ENCODE assay signal across 17 cellular contexts in genomic region chr11:3231550-3231850, GRCh38. TPM values are rescaled to one million over a fixed set of nuclear protein-coding genes. Genes with fewer than 3 reads are reported as not detected.
A peak's percentile ranks its signal among the peaks of the same experiment; 100 is the strongest.
DNase-seq lines count a peak whose midpoint lies in the region; ATAC-seq and TF ChIP-seq lines count a peak whose summit lies in the region.
"Had no signal": no experiment of that assay in that cellular context is flagged by ENCODE, and none has a peak within 500 bp of the region (broad histone marks: within the 10 kb centered on the region; RNA-seq: fewer than 3 reads in every experiment).

No MANE protein-coding gene starts in this region.

- H3K4me3 ChIP-seq in HEK293 (ENCODE audit: low read depth, low read length): no peak overlapping the region
- H3K4me3 ChIP-seq: A549 had no signal

- H3K27ac ChIP-seq in HEK293 (ENCODE audit: extremely low read depth, low read depth, low read length) (no peak overlapping the region), foreskin keratinocyte (no peak overlapping the region)
- H3K27ac ChIP-seq: A549, KMS-11 had no signal

- no peaks in the 10 kb centered on the region for H3K4me1 Mint-ChIP-seq in mesothelial cell of epicardium
- no peaks in the 10 kb centered on the region for H3K4me1 Mint-ChIP-seq in natural killer cell treated with Interleukin-12 subunit alpha and Interleukin-12 subunit beta and Interleukin-15 and Interleukin-18, amount 100 ng/mL, for 72 hours (ENCODE audit: low read depth in 2 of 2)
- H3K4me1 Mint-ChIP-seq: CD8-positive, alpha-beta memory T cell had no signal

- H3K27me3 Mint-ChIP-seq in mesothelial cell of epicardium (ENCODE audit: low read depth): peaks cover 35% of the 10 kb centered on the region
- peaks cover 15 to 22% of the 10 kb centered on the region in 2 donors for H3K27me3 Mint-ChIP-seq in natural killer cell treated with Interleukin-12 subunit alpha and Interleukin-12 subunit beta and Interleukin-15 and Interleukin-18, amount 100 ng/mL, for 72 hours

- no peaks in the 10 kb centered on the region for H3K9me3 Mint-ChIP-seq in mesothelial cell of epicardium
- H3K9me3 Mint-ChIP-seq in natural killer cell treated with Interleukin-12 subunit alpha and Interleukin-12 subunit beta and Interleukin-15 and Interleukin-18, amount 100 ng/mL, for 72 hours: no peaks in the 10 kb centered on the region

- no peaks in the 10 kb centered on the region for H3K36me3 Mint-ChIP-seq in mesothelial cell of epicardium
- no peaks in the 10 kb centered on the region for H3K36me3 Mint-ChIP-seq in natural killer cell treated with Interleukin-12 subunit alpha and Interleukin-12 subunit beta and Interleukin-15 and Interleukin-18, amount 100 ng/mL, for 72 hours
- H3K36me3 Mint-ChIP-seq: CD8-positive, alpha-beta memory T cell had no signal

- CTCF ChIA-PET in HEK293 (lab: Yijun Ruan, JAX): no interaction called here

- no peaks in the 10 kb centered on the region for H3K9me3 ChIP-seq in HEK293 (ENCODE audit: control insufficient read depth, insufficient read depth, low read depth, low read length)
- H3K9me3 ChIP-seq: A549 had no signal

- no peak overlapping the region for H3K27ac Mint-ChIP-seq in mesothelial cell of epicardium
- H3K27ac Mint-ChIP-seq in natural killer cell treated with Interleukin-12 subunit alpha and Interleukin-12 subunit beta and Interleukin-15 and Interleukin-18, amount 100 ng/mL, for 72 hours: no peak overlapping the region
- H3K27ac Mint-ChIP-seq: CD8-positive, alpha-beta memory T cell had no signal

- no peaks in the 10 kb centered on the region for H3K36me3 ChIP-seq in HEK293 (ENCODE audit: control insufficient read depth in 2 of 2, insufficient read depth in 1 of 2, low read length in 2 of 2)

- peaks cover 37% of the 10 kb centered on the region for H3K27me3 ChIP-seq in foreskin keratinocyte

- TF ChIP-seq CTCF in HEK293 (tag by site-specific recombination; IDR thresholded peaks at IDR 0.05) (no peak), foreskin keratinocyte (conservative IDR thresholded peaks at IDR 0.05) (no peak), mesothelial cell of epicardium (IDR thresholded peaks at IDR 0.05; ENCODE audit: unreplicated experiment) (no peak)

- no peaks in the 10 kb centered on the region for H3K4me1 ChIP-seq in HEK293 (ENCODE audit: control insufficient read depth, insufficient read depth, low read length)
- no peaks in the 10 kb centered on the region for H3K4me1 ChIP-seq in foreskin keratinocyte
- H3K4me1 ChIP-seq: A549 had no signal

- DNase-seq in NCI-H345 treated with DMSO at 0.1 percent for 48 hours (lab: John Stamatoyannopoulos, UW; ENCODE audit: unreplicated experiment): peak; percentile 17
- no peak for DNase-seq in NCI-H345 (lab: John Stamatoyannopoulos, UW)
- DNase-seq in foreskin keratinocyte: no peak
- no peak for DNase-seq in mesothelial cell of epicardium (ENCODE audit: low spot score in 2 of 2, unreplicated experiment in 2 of 2)
- DNase-seq in natural killer cell treated with Interleukin-12 subunit alpha and Interleukin-12 subunit beta and Interleukin-15 and Interleukin-18, amount 100 ng/mL, for 72 hours (ENCODE audit: low spot score): no peak
- no peak for DNase-seq in HT-29 (ENCODE audit: low spot score)
- DNase-seq: CD8-positive, alpha-beta memory T cell; NCI-H1930; NCI-H748 treated with DMSO at 0.1 percent for 48 hours; NK-92 treated with Interleukin-12 subunit alpha and Interleukin-12 subunit beta, amount 100 ng/mL, for 24 hours; SW 1271 had no signal

- POLR2A ChIA-PET in HEK293 (lab: Yijun Ruan, JAX): no interaction called here

- H3K4me3 Mint-ChIP-seq in mesothelial cell of epicardium: no peak overlapping the region
- H3K4me3 Mint-ChIP-seq in natural killer cell treated with Interleukin-12 subunit alpha and Interleukin-12 subunit beta and Interleukin-15 and Interleukin-18, amount 100 ng/mL, for 72 hours: no peak overlapping the region
- H3K4me3 Mint-ChIP-seq: CD8-positive, alpha-beta memory T cell had no signal

- ATAC-seq in foreskin keratinocyte: peak; percentile 15
- no peak for ATAC-seq in natural killer cell treated with Interleukin-12 subunit alpha and Interleukin-12 subunit beta and Interleukin-15 and Interleukin-18, amount 100 ng/mL, for 72 hours

TF ChIP-seq in HEK293, 187 proteins besides CTCF, POLR2A, EP300 and RAD21 (continues in another document):
- TF ChIP-seq ZNF292 (tag by site-specific recombination; IDR thresholded peaks at IDR 0.05; ENCODE audit: borderline replicate concordance, low read depth) (no peak), ZFP3 (tag by site-specific recombination; IDR thresholded peaks at IDR 0.05; ENCODE audit: low read depth) (no peak), ZFP69B (tag by site-specific recombination; IDR thresholded peaks at IDR 0.05) (no peak), ZNF174 (tag by site-specific recombination; IDR thresholded peaks at IDR 0.05) (no peak), ZFHX2 (tag by site-specific recombination; conservative IDR thresholded peaks at IDR 0.05) (0 out of 2 replicates have a peak, but pooled peaks have one; percentile 12), ZNF37A (tag by site-specific recombination; IDR thresholded peaks at IDR 0.05) (no peak), ZNF175 (tag by site-specific recombination; IDR thresholded peaks at IDR 0.05) (no peak), EGR2 (tag by site-specific recombination; IDR thresholded peaks at IDR 0.05; ENCODE audit: low read depth) (0 out of 2 replicates have a peak, but pooled peaks have one; percentile 31), SALL2 (tag by site-specific recombination; IDR thresholded peaks at IDR 0.05; ENCODE audit: borderline replicate concordance) (no peak), ZNF433 (tag by site-specific recombination; IDR thresholded peaks at IDR 0.05; ENCODE audit: low read depth) (no peak), BCL11A (tag by site-specific recombination; IDR thresholded peaks at IDR 0.05; ENCODE audit: low read depth) (no peak), ZNF2 (tag by site-specific recombination; IDR thresholded peaks at IDR 0.05) (no peak), ZNF423 (tag by site-specific recombination; IDR thresholded peaks at IDR 0.05) (no peak), REPIN1 (tag by site-specific recombination; IDR thresholded peaks at IDR 0.05; ENCODE audit: low read depth) (no peak), ZNF24 (tag by site-specific recombination; IDR thresholded peaks at IDR 0.05) (no peak), ZNF747 (tag by site-specific recombination; IDR thresholded peaks at IDR 0.05) (no peak), ZNF521 (tag by site-specific recombination; IDR thresholded peaks at IDR 0.05) (no peak), ZNF354C (tag by site-specific recombination; IDR thresholded peaks at IDR 0.05; ENCODE audit: borderline replicate concordance, low read depth) (no peak), ZNF426 (tag by site-specific recombination; IDR thresholded peaks at IDR 0.05) (no peak), KLF1 (tag by site-specific recombination; IDR thresholded peaks at IDR 0.05) (peak; percentile 88), TCF7L2 (IDR thresholded peaks at IDR 0.05; ENCODE audit: borderline replicate concordance, low read depth, low read length) (no peak)
- TF ChIP-seq, protein P1, sequence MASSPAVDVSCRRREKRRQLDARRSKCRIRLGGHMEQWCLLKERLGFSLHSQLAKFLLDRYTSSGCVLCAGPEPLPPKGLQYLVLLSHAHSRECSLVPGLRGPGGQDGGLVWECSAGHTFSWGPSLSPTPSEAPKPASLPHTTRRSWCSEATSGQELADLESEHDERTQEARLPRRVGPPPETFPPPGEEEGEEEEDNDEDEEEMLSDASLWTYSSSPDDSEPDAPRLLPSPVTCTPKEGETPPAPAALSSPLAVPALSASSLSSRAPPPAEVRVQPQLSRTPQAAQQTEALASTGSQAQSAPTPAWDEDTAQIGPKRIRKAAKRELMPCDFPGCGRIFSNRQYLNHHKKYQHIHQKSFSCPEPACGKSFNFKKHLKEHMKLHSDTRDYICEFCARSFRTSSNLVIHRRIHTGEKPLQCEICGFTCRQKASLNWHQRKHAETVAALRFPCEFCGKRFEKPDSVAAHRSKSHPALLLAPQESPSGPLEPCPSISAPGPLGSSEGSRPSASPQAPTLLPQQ (tag by site-specific recombination; IDR thresholded peaks at IDR 0.05): no peak
- TF ChIP-seq, protein P2, sequence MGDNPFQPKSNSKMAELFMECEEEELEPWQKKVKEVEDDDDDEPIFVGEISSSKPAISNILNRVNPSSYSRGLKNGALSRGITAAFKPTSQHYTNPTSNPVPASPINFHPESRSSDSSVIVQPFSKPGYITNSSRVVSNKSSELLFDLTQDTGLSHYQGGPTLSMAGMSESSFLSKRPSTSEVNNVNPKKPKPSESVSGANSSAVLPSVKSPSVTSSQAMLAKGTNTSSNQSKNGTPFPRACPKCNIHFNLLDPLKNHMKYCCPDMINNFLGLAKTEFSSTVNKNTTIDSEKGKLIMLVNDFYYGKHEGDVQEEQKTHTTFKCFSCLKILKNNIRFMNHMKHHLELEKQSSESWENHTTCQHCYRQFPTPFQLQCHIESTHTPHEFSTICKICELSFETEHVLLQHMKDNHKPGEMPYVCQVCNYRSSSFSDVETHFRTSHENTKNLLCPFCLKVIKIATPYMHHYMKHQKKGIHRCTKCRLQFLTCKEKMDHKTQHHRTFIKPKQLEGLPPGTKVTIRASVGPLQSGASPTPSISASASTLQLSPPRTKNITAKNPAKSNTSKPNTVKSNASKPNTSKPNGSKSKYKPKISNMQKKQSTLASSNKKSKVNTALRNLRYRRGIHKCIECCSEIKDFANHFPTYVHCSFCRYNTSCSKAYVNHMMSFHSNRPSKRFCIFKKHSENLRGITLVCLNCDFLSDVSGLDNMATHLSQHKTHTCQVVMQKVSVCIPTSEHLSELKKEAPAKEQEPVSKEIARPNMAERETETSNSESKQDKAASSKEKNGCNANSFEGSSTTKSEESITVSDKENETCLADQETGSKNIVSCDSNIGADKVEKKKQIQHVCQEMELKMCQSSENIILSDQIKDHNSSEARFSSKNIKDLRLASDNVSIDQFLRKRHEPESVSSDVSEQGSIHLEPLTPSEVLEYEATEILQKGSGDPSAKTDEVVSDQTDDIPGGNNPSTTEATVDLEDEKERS (tag by site-specific recombination; IDR thresholded peaks at IDR 0.05): no peak

RNA-seq across cellular contexts. Expression of gene MRGPRE, which starts 0.7 kb away (rescaled TPM):
- total RNA-seq in foreskin keratinocyte (not detected in 2 replicates), mesothelial cell of epicardium (not detected in 3 replicates)
- not detected in 2 replicates for polyA plus RNA-seq in foreskin keratinocyte
- not detected for total RNA-seq in natural killer cell treated with Interleukin-12 subunit alpha and Interleukin-12 subunit beta and Interleukin-15 and Interleukin-18, amount 100 ng/mL, for 72 hours
- 0.36 TPM in 1 of 2 replicates, not detected in the other for total RNA-seq in HT-29 (2014; rRNA removed; shearing (Covaris generic))
- total RNA-seq: CD8-positive, alpha-beta memory T cell; H7; NCI-H460 had no signal
- polyA plus RNA-seq: A549; CD8-positive, alpha-beta memory T cell had no signal

RNA-seq across cellular contexts. Expression of gene MRGPRG, which starts 12.9 kb away (rescaled TPM):
- not detected in 2 replicates for total RNA-seq in foreskin keratinocyte
- polyA plus RNA-seq in foreskin keratinocyte: not detected in 2 replicates
- total RNA-seq in mesothelial cell of epicardium: not detected in 3 replicates
- not detected for total RNA-seq in natural killer cell treated with Interleukin-12 subunit alpha and Interleukin-12 subunit beta and Interleukin-15 and Interleukin-18, amount 100 ng/mL, for 72 hours
- total RNA-seq in HT-29 (2014; rRNA removed; shearing (Covaris generic)): not detected in 2 replicates
- total RNA-seq: CD8-positive, alpha-beta memory T cell; H7; NCI-H460; Right ventricle myocardium superior had no signal
- polyA plus RNA-seq: A549; CD8-positive, alpha-beta memory T cell had no signal
